Comparison of ENCODE assay signal across 8 cellular contexts in the genomic region with DNA sequence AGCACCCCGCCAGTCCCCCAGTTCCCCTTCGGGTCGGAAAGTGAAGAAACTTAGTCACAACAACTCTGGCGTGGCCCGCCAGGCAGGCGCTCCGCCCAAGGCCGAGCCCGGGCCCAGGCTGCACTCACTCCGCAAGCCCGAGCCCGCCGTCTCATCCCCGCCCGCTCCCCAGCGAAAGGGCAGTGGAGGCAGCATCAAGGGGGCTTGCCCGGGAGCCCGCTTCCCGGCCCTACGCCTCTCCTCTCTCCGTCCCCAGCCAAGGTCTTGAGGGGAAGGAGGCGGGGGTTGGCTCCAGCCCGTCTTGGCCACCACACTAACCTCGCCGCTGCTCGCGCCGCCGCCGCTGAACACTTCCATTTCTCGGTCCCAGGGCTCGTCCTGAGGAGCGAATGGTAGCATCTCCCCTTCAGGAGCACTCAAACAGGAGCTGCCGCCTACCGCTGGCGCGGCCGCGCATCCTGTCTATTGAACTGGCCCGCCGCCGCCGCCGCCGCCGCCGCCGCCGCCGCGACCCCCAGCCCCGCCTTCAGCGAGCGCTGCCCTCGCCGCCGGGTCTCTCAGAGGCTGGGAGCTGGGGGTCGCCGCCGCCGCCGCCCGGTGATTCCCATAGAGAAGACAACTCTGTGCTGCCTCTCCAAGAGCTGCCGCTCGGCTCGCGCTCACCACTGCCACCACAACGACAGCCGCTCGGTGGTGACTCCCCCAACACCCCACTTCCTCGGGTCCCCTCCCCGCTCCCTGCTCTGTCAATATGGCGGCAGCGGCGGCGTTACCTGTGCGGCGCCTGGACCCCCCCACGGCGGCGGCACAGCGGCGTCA. TPM values are rescaled to one million over a fixed set of nuclear protein-coding genes. Genes with fewer than 3 reads are reported as not detected.
DNase-seq lines count a peak whose midpoint lies in the region; ATAC-seq and TF ChIP-seq lines count a peak whose summit lies in the region.

A gene (minus strand): TSS at position 699 of the 819 bp plus-strand sequence. CDS start 300 bp downstream, at position 399.

- H3K27me3 ChIP-seq in endodermal cell (ENCODE audit: control insufficient read depth, insufficient read depth, low read length, poor library complexity, severe bottlenecking): no peaks in the 10 kb centered on the region
- H3K27me3 ChIP-seq in mucosa of rectum (ENCODE audit: control insufficient read depth in 2 of 2, insufficient read depth in 2 of 2, low read length in 2 of 2): no peaks in the 10 kb centered on the region
- no peaks in the 10 kb centered on the region for H3K27me3 ChIP-seq in upper lobe of right lung

- intact Hi-C loops in upper lobe of right lung (cut with DNase I): no loop called here

- peaks cover 49% of the 10 kb centered on the region for H3K9me3 Mint-ChIP-seq in endodermal cell

- H3K36me3 ChIP-seq in endodermal cell (ENCODE audit: control insufficient read depth, insufficient read depth, low read length) (no peaks in the 10 kb centered on the region), mucosa of rectum (ENCODE audit: control insufficient read depth in 2 of 2, insufficient read depth in 2 of 2, low read length in 2 of 2) (no peaks in the 10 kb centered on the region), upper lobe of right lung (no peaks in the 10 kb centered on the region)

- H3K4me1 Mint-ChIP-seq in endodermal cell: peaks cover 15% of the 10 kb centered on the region

- H3K9me3 ChIP-seq in endodermal cell (ENCODE audit: control insufficient read depth, low read length): no peaks in the 10 kb centered on the region
- no peaks in the 10 kb centered on the region for H3K9me3 ChIP-seq in mucosa of rectum (ENCODE audit: control insufficient read depth in 2 of 2, low read length in 2 of 2)
- H3K9me3 ChIP-seq in upper lobe of right lung: no peaks in the 10 kb centered on the region

- H3K9ac ChIP-seq in endodermal cell (ENCODE audit: extremely low read depth, low read length, poor library complexity, severe bottlenecking) (peak within 1 kb of the TSS; percentile 60), mucosa of rectum (ENCODE audit: low read depth in 1 of 2, low read length in 2 of 2) (peak within 1 kb of the TSS; percentile 56 to 71)

- no peaks in the 10 kb centered on the region for H3K36me3 Mint-ChIP-seq in endodermal cell (ENCODE audit: low read depth)

- H3K27ac ChIP-seq in endodermal cell (ENCODE audit: low read depth, low read length): no peak within 1 kb of the TSS
- peak within 1 kb of the TSS; percentile 58 to 66 for H3K27ac ChIP-seq in mucosa of rectum (ENCODE audit: low read depth in 2 of 2, low read length in 2 of 2)
- H3K27ac ChIP-seq in upper lobe of right lung: no peak within 1 kb of the TSS

- ATAC-seq in HG03045 (IDR thresholded peaks at IDR 0.05; ENCODE audit: unreplicated experiment): peak; percentile 57
- peak; percentile 75 for ATAC-seq in upper lobe of right lung

- WGBS in endodermal cell (ENCODE audit: insufficient coverage in 1 of 2, insufficient read length in 1 of 2), 2 experiments: 0% methylated on average over 70 of the region's 83 CpGs; no CpG with 5 or more reads in 1 of the 2 experiments

- no peaks in the 10 kb centered on the region for H3K27me3 Mint-ChIP-seq in endodermal cell (ENCODE audit: insufficient read depth)

- H3K4me3 Mint-ChIP-seq in endodermal cell: peak within 1 kb of the TSS; percentile 85

- peaks cover 5% of the 10 kb centered on the region for H3K4me1 ChIP-seq in endodermal cell (ENCODE audit: control insufficient read depth, insufficient read depth, low read length)
- no peaks in the 10 kb centered on the region for H3K4me1 ChIP-seq in mucosa of rectum (ENCODE audit: control insufficient read depth in 2 of 2, insufficient read depth in 2 of 2, low read length in 2 of 2)
- H3K4me1 ChIP-seq in upper lobe of right lung: no peaks in the 10 kb centered on the region

- TF ChIP-seq CTCF in endodermal cell (conservative IDR thresholded peaks at IDR 0.05) (no peak), upper lobe of right lung (IDR thresholded peaks at IDR 0.05) (no peak)

- H3K4me3 ChIP-seq in endodermal cell (ENCODE audit: low read length) (peak within 1 kb of the TSS; percentile 91), mucosa of rectum (ENCODE audit: low read length in 2 of 2) (peak within 1 kb of the TSS; percentile 68 to 76), upper lobe of right lung (peak within 1 kb of the TSS; percentile 53)

- peak within 1 kb of the TSS; percentile 85 for H3K27ac Mint-ChIP-seq in endodermal cell

- peak; percentile 44 to 69 for DNase-seq in NCI-H524 (lab: John Stamatoyannopoulos, UW)
- no peak for DNase-seq in NCI-H524 treated with DMSO at 0.1 percent for 48 hours (lab: John Stamatoyannopoulos, UW)
- peak; percentile 51 for DNase-seq in SK-N-DZ (ENCODE audit: low spot score)
- DNase-seq in endodermal cell: peak; percentile 81
- DNase-seq in upper lobe of right lung: peak; percentile 64
- no peak for DNase-seq in stimulated activated CD4-positive, alpha-beta T cell treated with anti-CD3 and anti-CD28 coated beads, Interleukin-12 subunit alpha, Interleukin-12 subunit beta, amount 100 ng/mL, for 4 hours

RNA-seq across cellular contexts. Expression of the gene that starts here (rescaled TPM):
- polyA plus RNA-seq in SK-N-DZ (2014; cell fraction: cytosol; rRNA removed): 7.0 and 7.3 TPM in 2 replicates
- polyA plus RNA-seq in SK-N-DZ (2014; cell fraction: nucleus; rRNA removed): 8.7 and 10.0 TPM in 2 replicates
- total RNA-seq in endodermal cell: 10 to 100 TPM; 17.9 to 18.3 TPM
- 8.0 TPM for polyA plus RNA-seq in endodermal cell (2013, experiment 1 of 2)
- 8.9 TPM for polyA plus RNA-seq in endodermal cell (2013, experiment 2 of 2)
- total RNA-seq in upper lobe of right lung: 2.4 TPM

Comparison
In these comparisons a context has a peak if more than half of its experiments do, and no peak if none do; other contexts are left out.
1. DNase-seq: peak in NCI-H524 (2 of 2), SK-N-DZ (single experiment), endodermal cell (single experiment) and upper lobe of right lung (single experiment); none in NCI-H524 treated with DMSO at 0.1 percent for 48 hours (single experiment) and stimulated activated CD4-positive, alpha-beta T cell treated with anti-CD3 and anti-CD28 coated beads, Interleukin-12 subunit alpha, Interleukin-12 subunit beta, amount 100 ng/mL, for 4 hours (single experiment).
2. H3K27ac ChIP-seq: peak in mucosa of rectum (2 of 2); none in endodermal cell (single experiment) and upper lobe of right lung (single experiment).
3. Peak in every context shown above with its lines, with median percentiles within 50 percentile points of each other: H3K4me3 ChIP-seq.